9 cellular contexts compared by ENCODE assay signal in genomic region chr5:88727705-88728313, GRCh38.
A peak's percentile ranks its signal among the peaks of the same experiment; 100 is the strongest.
DNase-seq lines count a peak whose midpoint lies in the region; ATAC-seq and TF ChIP-seq lines count a peak whose summit lies in the region.
"Had no signal": no experiment of that assay in that cellular context is flagged by ENCODE, and none has a peak within 500 bp of the region (broad histone marks: within the 10 kb centered on the region; RNA-seq: fewer than 3 reads in every experiment).

No MANE protein-coding gene starts in this region.

- peaks cover under 1 to 32% of the 10 kb centered on the region in 2 donors for H3K27me3 Mint-ChIP-seq in CD8-positive, alpha-beta memory T cell
- H3K27me3 Mint-ChIP-seq: activated B cell treated with CpG ODN at 0.5 μM for 24 hours had no signal

- TF ChIP-seq CTCF in OCI-LY3 (IDR thresholded peaks at IDR 0.05; ENCODE audit: low read depth, low read length) (peak; percentile 33; the same call in 1 of the 2 replicates), fibroblast of lung (conservative IDR thresholded peaks at IDR 0.05 in 1 of 2, IDR thresholded peaks at IDR 0.05 in 1 of 2; ENCODE audit: low read depth in 1 of 2, low read length in 2 of 2) (peak in 1 of 2 donors; percentile 37), tibial nerve (IDR thresholded peaks at IDR 0.05) (peak in 4 of 5 experiments; percentile 34 to 66 (median 48)), mucosa of descending colon (IDR thresholded peaks at IDR 0.05) (no peak)

- no peaks in the 10 kb centered on the region for H3K9me3 Mint-ChIP-seq in CD8-positive, alpha-beta memory T cell
- H3K9me3 Mint-ChIP-seq: activated B cell treated with CpG ODN at 0.5 μM for 24 hours had no signal

- H3K27me3 ChIP-seq in OCI-LY3 (ENCODE audit: low read depth, low read length) (no peaks in the 10 kb centered on the region), fibroblast of lung (ENCODE audit: control insufficient read depth, insufficient read depth, low read length) (no peaks in the 10 kb centered on the region), tibial nerve (no peaks in the 10 kb centered on the region)
- no peaks in the 10 kb centered on the region for H3K27me3 ChIP-seq in CD8-positive, alpha-beta memory T cell (ENCODE audit: insufficient read depth, low read length, poor library complexity, severe bottlenecking)

- no peak overlapping the region for H3K4me3 Mint-ChIP-seq in CD8-positive, alpha-beta memory T cell
- H3K4me3 Mint-ChIP-seq: activated B cell treated with CpG ODN at 0.5 μM for 24 hours had no signal

- no peak overlapping the region for H3K4me2 ChIP-seq in OCI-LY3 (ENCODE audit: low read length)
- H3K4me2 ChIP-seq in fibroblast of lung (ENCODE audit: extremely low read depth, insufficient read depth, low read length), result no peak overlapping the region

- H3K4me3 ChIP-seq in OCI-LY3 (ENCODE audit: low read length) (no peak overlapping the region), fibroblast of lung (replicated peaks in 1 of 4; ENCODE audit: control extremely low read depth in 1 of 4, insufficient read depth in 1 of 4, low read depth in 3 of 4, low read length in 4 of 4) (no peak overlapping the region), tibial nerve (no peak overlapping the region), mucosa of descending colon (no peak overlapping the region)
- H3K4me3 ChIP-seq in CD8-positive, alpha-beta memory T cell (ENCODE audit: low read length), result no peak overlapping the region

- WGBS in tibial nerve, 2 donors, result 32 to 37% methylated on average over 3 of the region's 3 CpGs

- H4K20me1 ChIP-seq in OCI-LY3 (ENCODE audit: insufficient read depth, low read length) (no peaks in the 10 kb centered on the region), fibroblast of lung (ENCODE audit: control insufficient read depth, extremely low read depth, insufficient read depth, low read length) (no peaks in the 10 kb centered on the region)

- H2AFZ ChIP-seq in OCI-LY3 (ENCODE audit: low read depth, low read length) (no peak overlapping the region), fibroblast of lung (ENCODE audit: low read length) (no peak overlapping the region)

- TF ChIP-seq POLR2A in tibial nerve (IDR thresholded peaks at IDR 0.05), result no peak

- CTCF ChIA-PET in CD8-positive, alpha-beta memory T cell (lab: Charles Lee), result interaction anchor here (0.7 to 4.1 kb wide), 8 partner anchors 13 to 1802 kb away, joined by 3 to 22 read pairs (median 4); partner anchors contain the start of gene LYSMD3

- H3K27ac ChIP-seq in OCI-LY3 (ENCODE audit: low read length), result no peak overlapping the region
- H3K27ac ChIP-seq in fibroblast of lung (ENCODE audit: insufficient read depth, low read length), result no peak overlapping the region
- no peak overlapping the region for H3K27ac ChIP-seq in tibial nerve
- H3K27ac ChIP-seq in CD8-positive, alpha-beta memory T cell (ENCODE audit: low read depth, low read length), result no peak overlapping the region

- H3K4me1 ChIP-seq in OCI-LY3 (ENCODE audit: low read length) (peaks cover 32% of the 10 kb centered on the region), fibroblast of lung (ENCODE audit: control insufficient read depth, extremely low read depth, insufficient read depth, low read length) (no peaks in the 10 kb centered on the region), tibial nerve (peaks cover 0 to 12% (median 5%) of the 10 kb centered on the region in 4 donors), mucosa of descending colon (ENCODE audit: low read depth) (no peaks in the 10 kb centered on the region)
- H3K4me1 ChIP-seq in CD8-positive, alpha-beta memory T cell (ENCODE audit: insufficient read depth, low read length), result no peaks in the 10 kb centered on the region

- TF ChIP-seq EP300 in tibial nerve (IDR thresholded peaks at IDR 0.05), result no peak

- H3K36me3 Mint-ChIP-seq in CD8-positive, alpha-beta memory T cell, result no peaks in the 10 kb centered on the region

- POLR2A ChIA-PET in CD8-positive, alpha-beta memory T cell (lab: Charles Lee), result no interaction called here

- H3K36me3 ChIP-seq in OCI-LY3 (replicated peaks; ENCODE audit: low read depth, low read length) (peaks cover 43% of the 10 kb centered on the region), fibroblast of lung (ENCODE audit: control insufficient read depth, insufficient read depth, low read length) (no peaks in the 10 kb centered on the region), tibial nerve (peaks cover 0 to 3% (median 0%) of the 10 kb centered on the region in 3 donors), mucosa of descending colon (ENCODE audit: low read depth) (no peaks in the 10 kb centered on the region)
- no peaks in the 10 kb centered on the region for H3K36me3 ChIP-seq in CD8-positive, alpha-beta memory T cell (ENCODE audit: insufficient read depth, low read length)

- intact Hi-C loops in mucosa of descending colon (cut with DNase I, micrococcal nuclease), result no loop called here

- H3K9ac ChIP-seq in OCI-LY3 (ENCODE audit: low read length) (no peak overlapping the region), fibroblast of lung (ENCODE audit: insufficient read depth, low read length) (no peak overlapping the region)

- no peaks in the 10 kb centered on the region for H3K9me3 ChIP-seq in OCI-LY3 (ENCODE audit: insufficient read depth, low read length)
- H3K9me3 ChIP-seq in fibroblast of lung (ENCODE audit: control insufficient read depth, insufficient read depth, low read depth, low read length), result no peaks in the 10 kb centered on the region
- no peaks in the 10 kb centered on the region for H3K9me3 ChIP-seq in tibial nerve
- no peaks in the 10 kb centered on the region for H3K9me3 ChIP-seq in CD8-positive, alpha-beta memory T cell (ENCODE audit: low read length)
- H3K9me3 ChIP-seq in mucosa of descending colon, result no peaks in the 10 kb centered on the region

- no peaks in the 10 kb centered on the region for H3K4me1 Mint-ChIP-seq in CD8-positive, alpha-beta memory T cell

- peaks cover 12% of the 10 kb centered on the region for H3K79me2 ChIP-seq in OCI-LY3 (ENCODE audit: low read length)
- no peaks in the 10 kb centered on the region for H3K79me2 ChIP-seq in fibroblast of lung (ENCODE audit: control insufficient read depth, insufficient read depth, low read length)

- ATAC-seq in mucosa of descending colon, result no peak
- ATAC-seq in GM19467 (IDR thresholded peaks at IDR 0.05; ENCODE audit: unreplicated experiment), result no peak

- H3K27ac Mint-ChIP-seq in CD8-positive, alpha-beta memory T cell, result no peak overlapping the region
- H3K27ac Mint-ChIP-seq: activated B cell treated with CpG ODN at 0.5 μM for 24 hours had no signal

- peak; percentile 35 for DNase-seq in SKM-1 (lab: John Stamatoyannopoulos, UW; ENCODE audit: unreplicated experiment)
- DNase-seq in SKM-1 treated with dmso at 0.1 percent for 144 hours (lab: John Stamatoyannopoulos, UW; ENCODE audit: unreplicated experiment), result no peak
- DNase-seq in fibroblast of lung (ENCODE audit: low read depth in 2 of 2), result peak; percentile 13 to 53
- no peak for DNase-seq in tibial nerve (ENCODE audit: low spot score in 2 of 2)
- DNase-seq in CD8-positive, alpha-beta memory T cell, result no peak
- no peak for DNase-seq in mucosa of descending colon
- DNase-seq: activated B cell treated with CpG ODN at 0.5 μM for 24 hours had no signal

Comparison
In these comparisons a context has a peak if more than half of its experiments do, and no peak if none do; other contexts are left out.
1. DNase-seq: peak in SKM-1 (single experiment) and fibroblast of lung (2 of 2); none in SKM-1 treated with dmso at 0.1 percent for 144 hours (single experiment), tibial nerve (0 of 2), CD8-positive, alpha-beta memory T cell (0 of 5) and mucosa of descending colon (0 of 3).